1 cellular context compared by ENCODE assay signal in the genomic region with DNA sequence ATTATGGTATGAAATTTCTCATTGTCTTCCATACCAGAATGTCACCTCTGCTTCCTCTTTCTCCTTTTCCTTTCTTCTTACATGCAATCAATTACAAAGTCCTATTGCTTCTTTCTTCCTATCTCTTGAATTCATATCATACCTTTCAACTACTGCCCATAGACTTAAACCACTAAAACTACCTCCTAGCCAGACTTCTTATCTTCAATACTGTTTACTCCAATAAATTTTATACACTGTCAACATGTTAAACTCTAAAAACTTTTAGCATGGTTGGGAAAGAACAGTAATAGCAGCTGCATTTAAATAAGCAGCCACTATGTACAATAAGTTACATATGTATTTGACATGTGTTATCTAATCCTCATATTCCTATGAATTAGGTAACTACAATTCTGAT.
TF ChIP-seq lines count a peak whose summit lies in the region.

No MANE protein-coding gene starts in this region.

TF ChIP-seq in GM12878, 131 proteins besides CTCF, POLR2A, EP300 and RAD21:
- TF ChIP-seq ATF7 (IDR thresholded peaks at IDR 0.05; ENCODE audit: low read depth) (no peak), POLR2AphosphoS5 (IDR thresholded peaks at IDR 0.05; ENCODE audit: low read length) (no peak), BHLHE40 (IDR thresholded peaks at IDR 0.05; ENCODE audit: borderline replicate concordance in 1 of 2, low read depth in 2 of 2, low read length in 1 of 2) (no peak), SREBF2 (IDR thresholded peaks at IDR 0.05; ENCODE audit: low read length) (no peak), CHD1 (IDR thresholded peaks at IDR 0.05; ENCODE audit: low read depth, low read length) (no peak), RB1 (IDR thresholded peaks at IDR 0.05; ENCODE audit: borderline replicate concordance) (no peak), EED (IDR thresholded peaks at IDR 0.05; ENCODE audit: low read depth) (no peak), FOS (IDR thresholded peaks at IDR 0.05; ENCODE audit: borderline replicate concordance, extremely low read depth, insufficient read length) (no peak), IKZF2 (IDR thresholded peaks at IDR 0.05) (no peak), SIN3A (IDR thresholded peaks at IDR 0.05; ENCODE audit: low read depth, low read length) (no peak), NKRF (conservative IDR thresholded peaks at IDR 0.05) (no peak), CREB1 (IDR thresholded peaks at IDR 0.05; ENCODE audit: low read depth) (no peak), WRNIP1 (IDR thresholded peaks at IDR 0.05; ENCODE audit: borderline replicate concordance, low read depth, low read length) (no peak), MXI1 (IDR thresholded peaks at IDR 0.05; ENCODE audit: low read depth, low read length) (no peak), IKZF1 (conservative IDR thresholded peaks at IDR 0.05) (no peak), RAD51 (IDR thresholded peaks at IDR 0.05) (no peak), ZBED1 (IDR thresholded peaks at IDR 0.05; ENCODE audit: borderline replicate concordance) (no peak), HDAC6 (IDR thresholded peaks at IDR 0.05; ENCODE audit: unreplicated experiment) (no peak)
- TF ChIP-seq, protein P1, sequence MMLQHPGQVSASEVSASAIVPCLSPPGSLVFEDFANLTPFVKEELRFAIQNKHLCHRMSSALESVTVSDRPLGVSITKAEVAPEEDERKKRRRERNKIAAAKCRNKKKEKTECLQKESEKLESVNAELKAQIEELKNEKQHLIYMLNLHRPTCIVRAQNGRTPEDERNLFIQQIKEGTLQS (IDR thresholded peaks at IDR 0.05; ENCODE audit: borderline replicate concordance, extremely low read depth, low read depth, low read length), result no peak
